ENCODE assay signal across 8 cellular contexts in the genomic region with DNA sequence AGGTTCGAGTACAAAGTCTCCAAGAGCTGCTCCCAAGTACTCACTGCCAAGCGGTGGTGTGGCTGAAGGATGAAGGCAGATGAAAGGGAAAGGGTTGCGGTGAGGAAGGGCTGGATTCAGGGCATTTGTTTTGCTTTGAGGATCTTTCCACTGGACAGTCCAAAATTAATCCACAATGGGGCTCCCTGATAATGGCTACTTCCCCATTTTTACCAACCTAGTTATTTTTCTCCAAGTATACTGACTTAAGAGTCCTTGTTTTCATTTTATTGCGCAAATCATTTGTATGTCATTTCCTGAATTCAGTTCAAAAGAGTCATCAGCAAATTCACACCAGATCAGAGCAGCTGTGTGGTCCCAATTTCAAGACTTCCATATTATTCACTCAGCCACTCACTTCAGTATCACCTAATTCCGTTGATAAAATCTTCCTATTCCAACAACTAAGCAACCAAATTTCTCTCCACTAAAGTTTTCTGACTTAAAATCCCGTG. TPM values are rescaled to one million over a fixed set of nuclear protein-coding genes. Genes with fewer than 3 reads are reported as not detected.
DNase-seq lines count a peak whose midpoint lies in the region; ATAC-seq and TF ChIP-seq lines count a peak whose summit lies in the region.

No MANE protein-coding gene starts in this region.

- WGBS in heart left ventricle, 4 donors: 54 to 61% (median 59%) methylated on average over 6 of the region's 6 CpGs
- WGBS in sigmoid colon, 2 donors: 48 to 55% methylated on average over 6 of the region's 6 CpGs

- peaks cover 47% of the 10 kb centered on the region for H3K4me1 Mint-ChIP-seq in activated B cell treated with CpG ODN at 0.5 μM for 24 hours

- H3K27ac ChIP-seq in heart left ventricle: peak overlapping the region; percentile 66 to 94 (median 84)
- peak overlapping the region; percentile 87 to 91 (median 90) for H3K27ac ChIP-seq in sigmoid colon

- H3K27me3 ChIP-seq in heart left ventricle: no peaks in the 10 kb centered on the region
- no peaks in the 10 kb centered on the region for H3K27me3 ChIP-seq in sigmoid colon

- H3K9me3 ChIP-seq in heart left ventricle: no peaks in the 10 kb centered on the region
- no peaks in the 10 kb centered on the region for H3K9me3 ChIP-seq in sigmoid colon

- peak overlapping the region; percentile 50 to 90 (median 78) for H3K4me3 ChIP-seq in heart left ventricle
- peak overlapping the region; percentile 64 to 81 (median 78) for H3K4me3 ChIP-seq in sigmoid colon

- H3K4me3 Mint-ChIP-seq in activated B cell treated with CpG ODN at 0.5 μM for 24 hours: peak overlapping the region; percentile 82

- CTCF ChIA-PET in activated B cell treated with CpG ODN at 0.5 μM for 24 hours (lab: Charles Lee): no interaction called here

- peaks cover 0 to 37% (median 13%) of the 10 kb centered on the region in 12 donors for H3K4me1 ChIP-seq in heart left ventricle
- H3K4me1 ChIP-seq in sigmoid colon: peaks cover 0 to 31% (median 22%) of the 10 kb centered on the region in 4 donors

- TF ChIP-seq POLR2A in heart left ventricle (IDR thresholded peaks at IDR 0.05): no peak
- TF ChIP-seq POLR2A in sigmoid colon (IDR thresholded peaks at IDR 0.05): no peak

- TF ChIP-seq EP300 in sigmoid colon (IDR thresholded peaks at IDR 0.05): no peak

- intact Hi-C loops in activated B cell treated with CpG ODN at 0.5 μM for 24 hours (cut with micrococcal nuclease): loop anchor here (2.0 to 10.0 kb wide), 2 partner anchors 14 to 810 kb away; a partner anchor contains a TSS
- intact Hi-C loops in heart left ventricle (cut with DNase I): loop anchor here in 1 of 10 donors (10.0 kb wide), 1 partner anchor 50 kb away; no protein-coding TSS in a partner anchor
- intact Hi-C loops in sigmoid colon (cut with DNase I): loop anchor here (2.0 to 5.0 kb wide), 2 partner anchors 38 to 82 kb away; no protein-coding TSS in a partner anchor

- no peaks in the 10 kb centered on the region for H3K9me3 Mint-ChIP-seq in activated B cell treated with CpG ODN at 0.5 μM for 24 hours

- H3K36me3 ChIP-seq in heart left ventricle: no peaks in the 10 kb centered on the region
- H3K36me3 ChIP-seq in sigmoid colon: no peaks in the 10 kb centered on the region

- POLR2A ChIA-PET in activated B cell treated with CpG ODN at 0.5 μM for 24 hours (lab: Charles Lee): interaction anchor here (0.6 to 2.4 kb wide), 2 partner anchors 10 to 26 kb away, joined by 3 to 7 read pairs; no protein-coding TSS in a partner anchor

- no peak for TF ChIP-seq CTCF in activated B cell treated with CpG ODN at 0.5 μM for 24 hours (IDR thresholded peaks at IDR 0.05)
- TF ChIP-seq CTCF in heart left ventricle (IDR thresholded peaks at IDR 0.05): no peak
- no peak for TF ChIP-seq CTCF in sigmoid colon (IDR thresholded peaks at IDR 0.05)

- peak overlapping the region; percentile 86 for H3K27ac Mint-ChIP-seq in activated B cell treated with CpG ODN at 0.5 μM for 24 hours

- DNase-seq in NOMO-1 treated with DMSO at 0.1 percent for 48 hours (lab: John Stamatoyannopoulos, UW; ENCODE audit: unreplicated experiment): peak; percentile 67
- DNase-seq in NOMO-1 treated with dmso at 0.1 percent for 144 hours (lab: John Stamatoyannopoulos, UW; ENCODE audit: unreplicated experiment): no peak
- DNase-seq in activated B cell treated with CpG ODN at 0.5 μM for 24 hours: no peak
- no peak for DNase-seq in heart left ventricle
- DNase-seq in sigmoid colon: no peak
- DNase-seq in NCI-H1930 (lab: John Stamatoyannopoulos, UW): no peak
- no peak for DNase-seq in NCI-H748 (lab: John Stamatoyannopoulos, UW; ENCODE audit: unreplicated experiment)
- DNase-seq in iPS-NIHi11 (ENCODE audit: low spot score): no peak

- ATAC-seq in activated B cell treated with CpG ODN at 0.5 μM for 24 hours (ENCODE audit: low read depth) (no peak), heart left ventricle (peak; percentile 33 to 57 (median 42))

- H3K36me3 Mint-ChIP-seq in activated B cell treated with CpG ODN at 0.5 μM for 24 hours (ENCODE audit: low read depth): no peaks in the 10 kb centered on the region

- no peaks in the 10 kb centered on the region for H3K27me3 Mint-ChIP-seq in activated B cell treated with CpG ODN at 0.5 μM for 24 hours

RNA-seq across cellular contexts. Expression of a gene that starts 0.5 kb away (rescaled TPM):
- 49.2 and 49.6 TPM in 2 replicates for total RNA-seq in activated B cell treated with CpG ODN at 0.5 μM for 24 hours
- 10 to 100 TPM; 14.4 to 48.7 (median 32.6) TPM for total RNA-seq in heart left ventricle
- 1 to 10 TPM; 2.9 to 9.2 TPM for polyA plus RNA-seq in heart left ventricle
- 10 to 100 TPM; 31.0 to 52.3 (median 41.0) TPM for total RNA-seq in sigmoid colon
- 10 to 100 TPM in 2 of 3 donors, 1 to 10 TPM in 1; 9.5 to 21.6 (median 12.8) TPM for polyA plus RNA-seq in sigmoid colon
